ENCODE assay signal across 20 cellular contexts in genomic region chr21:31686272-31686913, GRCh38. TPM values are rescaled to one million over a fixed set of nuclear protein-coding genes. Genes with fewer than 3 reads are reported as not detected.
DNase-seq lines count a peak whose midpoint lies in the region; ATAC-seq and TF ChIP-seq lines count a peak whose summit lies in the region.
"Had no signal": no experiment of that assay in that cellular context is flagged by ENCODE, and none has a peak within 500 bp of the region (broad histone marks: within the 10 kb centered on the region; RNA-seq: fewer than 3 reads in every experiment).

No MANE protein-coding gene starts in this region.

- ATAC-seq in heart right ventricle (peak in 6 of 8 donors; percentile 42 to 77 (median 64)), GM19467 (IDR thresholded peaks at IDR 0.05; ENCODE audit: unreplicated experiment) (no peak), HG03442 (IDR thresholded peaks at IDR 0.05; ENCODE audit: unreplicated experiment) (no peak)
- ATAC-seq: A549, HepG2 had no signal

- peak overlapping the region; percentile 29 for H3K27ac Mint-ChIP-seq in activated T-helper 1 cell treated with anti-CD3 and anti-CD28 coated beads, Interleukin-12 subunit alpha, Interleukin-12 subunit beta, Interleukin-2, Interleukin-4 antibody, amounts not matched to agents 30 ng/mL and 10 ng/mL and 1 ng/mL, durations not matched to agents 14 hours and 24 hours and 36 hours

- peaks cover 4% of the 10 kb centered on the region for H3K4me1 Mint-ChIP-seq in activated T-helper 1 cell treated with anti-CD3 and anti-CD28 coated beads, Interleukin-12 subunit alpha, Interleukin-12 subunit beta, Interleukin-2, Interleukin-4 antibody, amounts not matched to agents 30 ng/mL and 10 ng/mL and 1 ng/mL, durations not matched to agents 14 hours and 24 hours and 36 hours (ENCODE audit: low read depth)

- H3K9me3 Mint-ChIP-seq in activated T-helper 1 cell treated with anti-CD3 and anti-CD28 coated beads, Interleukin-12 subunit alpha, Interleukin-12 subunit beta, Interleukin-2, Interleukin-4 antibody, amounts not matched to agents 30 ng/mL and 10 ng/mL and 1 ng/mL, durations not matched to agents 14 hours and 24 hours and 36 hours, result no peaks in the 10 kb centered on the region
- H3K9me3 Mint-ChIP-seq: CD4-positive, alpha-beta memory T cell had no signal

- intact Hi-C loops in activated T-helper 1 cell treated with anti-CD3 and anti-CD28 coated beads, Interleukin-12 subunit alpha, Interleukin-12 subunit beta, Interleukin-2, Interleukin-4 antibody, amounts not matched to agents 30 ng/mL and 10 ng/mL and 1 ng/mL, durations not matched to agents 14 hours and 24 hours and 36 hours (cut with micrococcal nuclease), result no loop called here
- intact Hi-C loops in heart right ventricle (cut with DNase I), result no loop called here

- whole genome bisulfite sequencing in heart right ventricle, 2 donors, result 53 to 62% methylated on average over 7 of the region's 7 CpGs

- peak overlapping the region in 6 of 10 donors; percentile 5 to 38 (median 28) for H3K27ac ChIP-seq in heart right ventricle
- H3K27ac ChIP-seq: A549, BLaER1, Peyer's patch had no signal

- H3K36me3 Mint-ChIP-seq in activated T-helper 1 cell treated with anti-CD3 and anti-CD28 coated beads, Interleukin-12 subunit alpha, Interleukin-12 subunit beta, Interleukin-2, Interleukin-4 antibody, amounts not matched to agents 30 ng/mL and 10 ng/mL and 1 ng/mL, durations not matched to agents 14 hours and 24 hours and 36 hours (ENCODE audit: low read depth), result peaks cover 65% of the 10 kb centered on the region

- TF ChIP-seq CTCF in heart right ventricle (IDR thresholded peaks at IDR 0.05), result no peak

- peaks cover 0 to 100% (median 47%) of the 10 kb centered on the region in 9 donors for H3K36me3 ChIP-seq in heart right ventricle

- peaks cover 0 to 8% (median 0%) of the 10 kb centered on the region in 9 donors for H3K4me1 ChIP-seq in heart right ventricle
- H3K4me1 ChIP-seq: A549, BLaER1, Peyer's patch had no signal

- H3K9me3 ChIP-seq in heart right ventricle, result no peaks in the 10 kb centered on the region
- H3K9me3 ChIP-seq: A549, BLaER1, Peyer's patch had no signal

- peak; percentile 58 for DNase-seq in D341Med (ENCODE audit: low spot score)
- no peak for DNase-seq in activated T-helper 1 cell treated with anti-CD3 and anti-CD28 coated beads, Interleukin-12 subunit alpha, Interleukin-12 subunit beta, Interleukin-2, Interleukin-4 antibody, amounts not matched to agents 30 ng/mL and 10 ng/mL and 1 ng/mL, durations not matched to agents 14 hours and 24 hours and 36 hours (ENCODE audit: low spot score)
- DNase-seq in heart right ventricle, result no peak
- DNase-seq in renal cortical epithelial cell (ENCODE audit: low read depth), result peak; percentile 16
- DNase-seq in OCI-M2 (lab: John Stamatoyannopoulos, UW; ENCODE audit: unreplicated experiment), result no peak
- DNase-seq: CD4-positive, alpha-beta memory T cell; DMS53; EL; GOT3; KBM-7; NCI-H1105 treated with DMSO at 0.1 percent for 48 hours; NCI-H1694; NCI-H2081 treated with DMSO at 0.1 percent for 48 hours; NCI-H446 treated with DMSO at 0.1 percent for 48 hours; Peyer's patch had no signal

- H3K4me3 Mint-ChIP-seq in activated T-helper 1 cell treated with anti-CD3 and anti-CD28 coated beads, Interleukin-12 subunit alpha, Interleukin-12 subunit beta, Interleukin-2, Interleukin-4 antibody, amounts not matched to agents 30 ng/mL and 10 ng/mL and 1 ng/mL, durations not matched to agents 14 hours and 24 hours and 36 hours, result no peak overlapping the region
- H3K4me3 Mint-ChIP-seq: CD4-positive, alpha-beta memory T cell had no signal

- H3K27me3 Mint-ChIP-seq in activated T-helper 1 cell treated with anti-CD3 and anti-CD28 coated beads, Interleukin-12 subunit alpha, Interleukin-12 subunit beta, Interleukin-2, Interleukin-4 antibody, amounts not matched to agents 30 ng/mL and 10 ng/mL and 1 ng/mL, durations not matched to agents 14 hours and 24 hours and 36 hours (ENCODE audit: insufficient read depth), result no peaks in the 10 kb centered on the region
- H3K27me3 Mint-ChIP-seq: CD4-positive, alpha-beta memory T cell had no signal

- H3K27me3 ChIP-seq in heart right ventricle, result no peaks in the 10 kb centered on the region
- H3K27me3 ChIP-seq: BLaER1, Peyer's patch had no signal

- no peak overlapping the region for H3K4me3 ChIP-seq in heart right ventricle
- H3K4me3 ChIP-seq: A549, BLaER1, Peyer's patch had no signal

RNA-seq across cellular contexts. Expression of gene SOD1, which starts 26.9 kb away (rescaled TPM):
- 346 and 354 TPM in 2 replicates for total RNA-seq in activated T-helper 1 cell treated with anti-CD3 and anti-CD28 coated beads, Interleukin-12 subunit alpha, Interleukin-12 subunit beta, Interleukin-2, Interleukin-4 antibody, amounts not matched to agents 30 ng/mL and 10 ng/mL and 1 ng/mL, durations not matched to agents 14 hours and 24 hours and 36 hours
- 100 to 1,000 TPM; 358 to 456 (median 427) TPM for total RNA-seq in heart right ventricle
- 100 to 1,000 TPM; 411 to 418 TPM for polyA plus RNA-seq in heart right ventricle
- 332 and 379 TPM in 2 replicates for total RNA-seq in renal cortical epithelial cell

RNA-seq across cellular contexts. Expression of gene SCAF4, which starts 45.5 kb away (rescaled TPM):
- 66.1 and 70.6 TPM in 2 replicates for total RNA-seq in activated T-helper 1 cell treated with anti-CD3 and anti-CD28 coated beads, Interleukin-12 subunit alpha, Interleukin-12 subunit beta, Interleukin-2, Interleukin-4 antibody, amounts not matched to agents 30 ng/mL and 10 ng/mL and 1 ng/mL, durations not matched to agents 14 hours and 24 hours and 36 hours
- total RNA-seq in heart right ventricle (10 to 100 TPM; 18.4 to 22.3 (median 20.5) TPM), renal cortical epithelial cell (1.0 and 10.6 TPM in 2 replicates)
- polyA plus RNA-seq in heart right ventricle, result 1 to 10 TPM; 5.6 to 7.6 TPM

Comparison
In these comparisons a context has a peak if more than half of its experiments do, and no peak if none do; other contexts are left out.
1. DNase-seq: peak in D341Med (single experiment) and renal cortical epithelial cell (single experiment); none in activated T-helper 1 cell treated with anti-CD3 and anti-CD28 coated beads, Interleukin-12 subunit alpha, Interleukin-12 subunit beta, Interleukin-2, Interleukin-4 antibody, amounts not matched to agents 30 ng/mL and 10 ng/mL and 1 ng/mL, durations not matched to agents 14 hours and 24 hours and 36 hours (single experiment), heart right ventricle (0 of 2) and OCI-M2 (single experiment).
2. ATAC-seq: peak in heart right ventricle (6 of 8); none in GM19467 (single experiment) and HG03442 (single experiment).